In the genomic region with DNA sequence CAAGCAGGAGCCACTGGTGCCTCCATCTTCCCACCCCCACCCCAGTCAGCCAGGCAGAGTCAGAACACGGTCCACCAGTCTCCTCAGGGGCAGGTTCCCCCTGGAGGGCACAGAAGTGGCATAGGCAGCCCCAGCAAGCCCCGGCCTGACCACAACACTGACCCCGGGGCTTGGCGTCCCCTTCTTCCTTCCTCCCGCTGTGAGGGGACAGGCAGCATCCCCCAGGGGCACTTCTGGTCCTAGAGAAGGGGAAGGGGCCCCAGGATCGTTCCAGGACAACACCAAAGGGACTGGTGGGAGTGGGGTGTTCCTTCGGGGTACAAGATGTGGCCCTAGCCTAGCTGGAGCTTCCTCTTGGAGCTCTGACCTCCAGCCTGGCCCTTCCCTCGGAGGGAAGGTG, we compare ENCODE assay signal across 1 cellular context.
TF ChIP-seq lines count a peak whose summit lies in the region.

No MANE protein-coding gene starts in this region.

TF ChIP-seq in A549, 52 proteins besides CTCF, POLR2A, EP300 and RAD21 (continued from another document):
- TF ChIP-seq, protein P1, sequence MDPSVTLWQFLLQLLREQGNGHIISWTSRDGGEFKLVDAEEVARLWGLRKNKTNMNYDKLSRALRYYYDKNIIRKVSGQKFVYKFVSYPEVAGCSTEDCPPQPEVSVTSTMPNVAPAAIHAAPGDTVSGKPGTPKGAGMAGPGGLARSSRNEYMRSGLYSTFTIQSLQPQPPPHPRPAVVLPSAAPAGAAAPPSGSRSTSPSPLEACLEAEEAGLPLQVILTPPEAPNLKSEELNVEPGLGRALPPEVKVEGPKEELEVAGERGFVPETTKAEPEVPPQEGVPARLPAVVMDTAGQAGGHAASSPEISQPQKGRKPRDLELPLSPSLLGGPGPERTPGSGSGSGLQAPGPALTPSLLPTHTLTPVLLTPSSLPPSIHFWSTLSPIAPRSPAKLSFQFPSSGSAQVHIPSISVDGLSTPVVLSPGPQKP (IDR thresholded peaks at IDR 0.05; ENCODE audit: low read depth, low read length): no peak
- no peak for TF ChIP-seq HOXA7 (CRISPR knock-in tag; IDR thresholded peaks at IDR 0.05)
